Comparison of ENCODE assay signal across 25 cellular contexts in the genomic region with DNA sequence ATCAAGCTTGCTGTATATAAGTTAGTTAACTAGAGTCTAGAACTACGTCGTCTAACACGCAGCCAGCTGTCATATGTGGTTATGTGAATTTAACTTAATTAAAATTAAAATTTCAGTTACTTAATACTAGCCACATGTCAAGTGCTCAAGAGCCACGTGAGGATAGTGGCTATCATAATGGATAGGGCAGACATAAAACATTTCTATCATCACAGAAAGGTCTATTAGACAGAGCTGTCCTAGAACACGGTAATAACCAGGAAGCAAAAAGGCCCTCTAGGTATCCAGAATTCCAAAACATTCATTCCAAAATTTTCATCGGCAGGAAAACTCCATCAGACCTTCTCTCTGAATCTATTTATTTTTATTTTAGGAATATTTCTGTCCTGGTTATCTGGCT.
DNase-seq lines count a peak whose midpoint lies in the region; ATAC-seq and TF ChIP-seq lines count a peak whose summit lies in the region.
"Had no signal": no experiment of that assay in that cellular context is flagged by ENCODE, and none has a peak within 500 bp of the region (broad histone marks: within the 10 kb centered on the region; RNA-seq: fewer than 3 reads in every experiment).

No MANE protein-coding gene starts in this region.

- POLR2A ChIA-PET in MCF 10A (lab: Yijun Ruan, JAX) = interaction anchor here (0.8 to 7.4 kb wide), 5 partner anchors 9 to 68 kb away, joined by 3 to 78 read pairs (median 6); no protein-coding TSS in a partner anchor

- H3K4me1 ChIP-seq in breast epithelium (peaks cover 2 to 5% of the 10 kb centered on the region in 2 donors), endodermal cell (ENCODE audit: control insufficient read depth, insufficient read depth, low read length) (peaks cover 22% of the 10 kb centered on the region), right cardiac atrium (ENCODE audit: control insufficient read depth, insufficient read depth, low read length) (peaks cover 11% of the 10 kb centered on the region), skeletal muscle tissue (ENCODE audit: control insufficient read depth in 3 of 3, insufficient read depth in 3 of 3, low read length in 3 of 3) (peaks cover 11 to 31% (median 28%) of the 10 kb centered on the region in 3 donors), Peyer's patch (peaks cover 0 to 18% (median 0%) of the 10 kb centered on the region in 4 donors), testis (peaks cover 3% of the 10 kb centered on the region)

- H3K9me3 ChIP-seq in breast epithelium (no peaks in the 10 kb centered on the region), endodermal cell (ENCODE audit: control insufficient read depth, low read length) (no peaks in the 10 kb centered on the region), right cardiac atrium (ENCODE audit: control insufficient read depth, low read length) (no peaks in the 10 kb centered on the region), skeletal muscle tissue (ENCODE audit: control insufficient read depth in 3 of 3, low read length in 3 of 3) (no peaks in the 10 kb centered on the region), Peyer's patch (no peaks in the 10 kb centered on the region), testis (no peaks in the 10 kb centered on the region)
- H3K9me3 ChIP-seq: BLaER1 treated with 17β-estradiol and CSF1 and Interleukin-3, amounts not matched to agents 10 nM and 100 nM; Caco-2; MG63 had no signal

- no peak overlapping the region for H3K4me3 ChIP-seq in breast epithelium
- peak overlapping the region; percentile 24 for H3K4me3 ChIP-seq in endodermal cell (ENCODE audit: low read length)
- H3K4me3 ChIP-seq in right cardiac atrium (ENCODE audit: low read length) = no peak overlapping the region
- H3K4me3 ChIP-seq in skeletal muscle tissue (ENCODE audit: low read length in 3 of 3) = no peak overlapping the region
- no peak overlapping the region for H3K4me3 ChIP-seq in Peyer's patch
- H3K4me3 ChIP-seq in testis = no peak overlapping the region
- H3K4me3 ChIP-seq: BLaER1 treated with 17β-estradiol and CSF1 and Interleukin-3, amounts not matched to agents 10 nM and 100 nM; GM12878; MG63 had no signal

- H3K4me1 Mint-ChIP-seq in MCF 10A (ENCODE audit: insufficient read depth, unreplicated experiment) (peaks cover 34% of the 10 kb centered on the region), endodermal cell (peaks cover 43% of the 10 kb centered on the region)

- H3K4me3 Mint-ChIP-seq in MCF 10A (ENCODE audit: unreplicated experiment) = no peak overlapping the region
- H3K4me3 Mint-ChIP-seq in endodermal cell = no peak overlapping the region
- H3K4me3 Mint-ChIP-seq: CD4-positive, alpha-beta memory T cell; HFFc6 had no signal

- intact Hi-C loops in MCF 10A (cut with micrococcal nuclease) (no loop called here), breast epithelium (cut with DNase I; ENCODE audit: low total_unique reads) (no loop called here), right cardiac atrium (cut with DNase I) (no loop called here), testis (cut with DNase I; ENCODE audit: low total_unique reads) (no loop called here)

- H3K36me3 Mint-ChIP-seq in MCF 10A (ENCODE audit: insufficient read depth, unreplicated experiment) (no peaks in the 10 kb centered on the region), endodermal cell (ENCODE audit: low read depth) (no peaks in the 10 kb centered on the region)
- H3K36me3 Mint-ChIP-seq: CD4-positive, alpha-beta memory T cell had no signal

- H3K9ac ChIP-seq in endodermal cell (ENCODE audit: extremely low read depth, low read length, poor library complexity, severe bottlenecking) = no peak overlapping the region
- H3K9ac ChIP-seq in skeletal muscle tissue (ENCODE audit: low read depth in 1 of 3, low read length in 3 of 3) = peak overlapping the region in 2 of 3 donors; percentile 29 to 70
- H3K9ac ChIP-seq: BLaER1 treated with 17β-estradiol and CSF1 and Interleukin-3, amounts not matched to agents 10 nM and 100 nM had no signal

- H3K27ac Mint-ChIP-seq in MCF 10A (ENCODE audit: low read depth, unreplicated experiment) (peak overlapping the region; percentile 46), endodermal cell (no peak overlapping the region)
- H3K27ac Mint-ChIP-seq: CD4-positive, alpha-beta memory T cell; HFFc6 had no signal

- no peaks in the 10 kb centered on the region for H3K9me3 Mint-ChIP-seq in MCF 10A (ENCODE audit: unreplicated experiment)
- no peaks in the 10 kb centered on the region for H3K9me3 Mint-ChIP-seq in endodermal cell
- H3K9me3 Mint-ChIP-seq: CD4-positive, alpha-beta memory T cell; HFFc6 had no signal

- no peaks in the 10 kb centered on the region for H3K36me3 ChIP-seq in breast epithelium
- no peaks in the 10 kb centered on the region for H3K36me3 ChIP-seq in endodermal cell (ENCODE audit: control insufficient read depth, insufficient read depth, low read length)
- no peaks in the 10 kb centered on the region for H3K36me3 ChIP-seq in skeletal muscle tissue (ENCODE audit: control insufficient read depth in 3 of 3, insufficient read depth in 3 of 3, low read length in 3 of 3)
- no peaks in the 10 kb centered on the region for H3K36me3 ChIP-seq in Peyer's patch
- H3K36me3 ChIP-seq in testis (ENCODE audit: low read depth, missing control alignments) = no peaks in the 10 kb centered on the region
- H3K36me3 ChIP-seq: BLaER1 treated with 17β-estradiol and CSF1 and Interleukin-3, amounts not matched to agents 10 nM and 100 nM; MG63 had no signal

- ATAC-seq in right cardiac atrium = no peak
- ATAC-seq: GM12878, SK-N-SH treated with all-trans-retinoic acid at 6 μM for 48 hours had no signal

- 93% methylated on average over 3 of the region's 6 CpGs; no CpG with 5 or more reads in 1 of the 2 experiments for WGBS in endodermal cell (ENCODE audit: insufficient coverage in 1 of 2, insufficient read length in 1 of 2), 2 experiments
- 62% methylated on average over 6 of the region's 6 CpGs for WGBS in right cardiac atrium
- 81 to 85% methylated on average over 6 of the region's 6 CpGs for WGBS in testis, 2 donors

- CTCF ChIA-PET in MCF 10A (lab: Yijun Ruan, JAX) = interaction anchor here (0.8 kb wide), 1 partner anchor 10 kb away, joined by 3 read pairs; no protein-coding TSS in a partner anchor

- no peaks in the 10 kb centered on the region for H3K27me3 ChIP-seq in breast epithelium
- no peaks in the 10 kb centered on the region for H3K27me3 ChIP-seq in endodermal cell (ENCODE audit: control insufficient read depth, insufficient read depth, low read length, poor library complexity, severe bottlenecking)
- H3K27me3 ChIP-seq in right cardiac atrium (ENCODE audit: control insufficient read depth, insufficient read depth) = no peaks in the 10 kb centered on the region
- H3K27me3 ChIP-seq in skeletal muscle tissue (ENCODE audit: control insufficient read depth in 3 of 3, insufficient read depth in 3 of 3, low read length in 3 of 3) = no peaks in the 10 kb centered on the region
- H3K27me3 ChIP-seq in Peyer's patch = no peaks in the 10 kb centered on the region
- no peaks in the 10 kb centered on the region for H3K27me3 ChIP-seq in testis
- H3K27me3 ChIP-seq: BLaER1 treated with 17β-estradiol and CSF1 and Interleukin-3, amounts not matched to agents 10 nM and 100 nM; MG63 had no signal

- TF ChIP-seq CTCF in MCF 10A (IDR thresholded peaks at IDR 0.05; ENCODE audit: unreplicated experiment) = no peak
- no peak for TF ChIP-seq CTCF in breast epithelium (IDR thresholded peaks at IDR 0.05)
- no peak for TF ChIP-seq CTCF in endodermal cell (conservative IDR thresholded peaks at IDR 0.05)
- TF ChIP-seq CTCF in Peyer's patch (IDR thresholded peaks at IDR 0.05) = no peak
- no peak for TF ChIP-seq CTCF in testis (IDR thresholded peaks at IDR 0.05)

- no peaks in the 10 kb centered on the region for H3K27me3 Mint-ChIP-seq in MCF 10A (ENCODE audit: insufficient read depth, unreplicated experiment)
- peaks cover 3% of the 10 kb centered on the region for H3K27me3 Mint-ChIP-seq in endodermal cell (ENCODE audit: insufficient read depth)

- BruUV-seq in MCF 10A (replicated peaks; lab: Mats Ljungman, UMichigan) = no TSS peak

- TF ChIP-seq POLR2A in breast epithelium (IDR thresholded peaks at IDR 0.05) = no peak
- TF ChIP-seq POLR2A in Peyer's patch (IDR thresholded peaks at IDR 0.05) = no peak
- TF ChIP-seq POLR2A in testis (IDR thresholded peaks at IDR 0.05) = no peak

- no peak overlapping the region for H3K27ac ChIP-seq in breast epithelium
- H3K27ac ChIP-seq in endodermal cell (ENCODE audit: low read depth, low read length) = no peak overlapping the region
- H3K27ac ChIP-seq in right cardiac atrium (ENCODE audit: low read length) = peak overlapping the region; percentile 17
- H3K27ac ChIP-seq in skeletal muscle tissue (ENCODE audit: low read depth, low read length) = peak overlapping the region; percentile 79
- H3K27ac ChIP-seq in Peyer's patch = no peak overlapping the region
- H3K27ac ChIP-seq in testis = no peak overlapping the region
- H3K27ac ChIP-seq: BLaER1 treated with 17β-estradiol and CSF1 and Interleukin-3, amounts not matched to agents 10 nM and 100 nM; RWPE1 had no signal

- DNase-seq in MCF 10A (ENCODE audit: unreplicated experiment) (no peak), breast epithelium (ENCODE audit: low spot score in 2 of 2) (no peak), endodermal cell (no peak), right cardiac atrium (no peak), kidney tubule cell (ENCODE audit: low spot score) (no peak), Peyer's patch (no peak), testis (no peak)
- DNase-seq: 8988T; Caco-2; CD4-positive, alpha-beta memory T cell; DMS 273 treated with DMSO at 0.1 percent for 48 hours; DMS79 treated with DMSO at 0.1 percent for 48 hours; HFFc6; MG63; NCI-H1092; NCI-H1436 treated with DMSO at 0.1 percent for 48 hours; NCI-H2029; NCI-H2227 treated with DMSO at 0.1 percent for 48 hours; NCI-H510A treated with DMSO at 0.1 percent for 48 hours; NCI-H748 treated with DMSO at 0.1 percent for 48 hours had no signal

Comparison
In these comparisons a context has a peak if more than half of its experiments do, and no peak if none do; other contexts are left out.
1. H3K27ac ChIP-seq: peak in right cardiac atrium (single experiment) and skeletal muscle tissue (single experiment); none in breast epithelium (0 of 2), endodermal cell (single experiment), Peyer's patch (0 of 4) and testis (0 of 2).